ENCODE assay signal across 1 cellular context in genomic region chr4:95118507-95118906, GRCh38.
TF ChIP-seq lines count a peak whose summit lies in the region.

No MANE protein-coding gene starts in this region.

TF ChIP-seq in IMR-90, 13 proteins besides CTCF, POLR2A, EP300 and RAD21 (continued from another document):
- no peak for TF ChIP-seq MXI1 (IDR thresholded peaks at IDR 0.05; ENCODE audit: borderline replicate concordance, low read depth, low read length)
- TF ChIP-seq ELK1 (IDR thresholded peaks at IDR 0.05; ENCODE audit: borderline replicate concordance, low read depth, low read length) = no peak
- no peak for TF ChIP-seq MAZ (IDR thresholded peaks at IDR 0.05; ENCODE audit: borderline replicate concordance, low read depth, low read length)
- no peak for TF ChIP-seq NFE2L2 (IDR thresholded peaks at IDR 0.05; ENCODE audit: low read depth, low read length)
- TF ChIP-seq CHD1 (IDR thresholded peaks at IDR 0.05; ENCODE audit: low read depth, low read length) = no peak
- no peak for TF ChIP-seq RFX5 (IDR thresholded peaks at IDR 0.05; ENCODE audit: low read depth, low read length)
- no peak for TF ChIP-seq FOS (IDR thresholded peaks at IDR 0.05; ENCODE audit: low read depth, low read length)
- TF ChIP-seq SMC3 (IDR thresholded peaks at IDR 0.05; ENCODE audit: low read depth, low read length) = no peak
- no peak for TF ChIP-seq BHLHE40 (IDR thresholded peaks at IDR 0.05; ENCODE audit: low read depth, low read length)
